1 cellular context compared by ENCODE assay signal in the genomic region with DNA sequence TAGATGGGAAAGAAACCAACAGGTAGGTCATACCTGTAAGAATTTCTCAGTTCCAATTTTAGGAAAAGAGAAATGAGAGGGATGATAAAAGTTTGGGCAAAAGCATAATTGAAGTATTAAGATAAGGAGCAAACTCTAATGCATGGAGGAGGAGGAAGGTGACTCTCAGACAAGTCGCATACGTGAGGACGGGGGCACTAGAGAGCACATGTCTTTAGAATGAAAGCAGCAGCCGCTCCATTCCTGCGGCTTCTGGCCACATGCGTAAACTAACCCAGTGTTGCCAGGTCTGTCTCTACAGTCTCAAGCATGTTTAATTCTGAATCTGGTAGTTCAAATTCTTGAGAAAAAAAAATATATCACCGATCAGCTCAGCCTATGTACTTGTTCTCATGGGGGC.
TF ChIP-seq lines count a peak whose summit lies in the region.

No MANE protein-coding gene starts in this region.

TF ChIP-seq in GM23338, 12 proteins besides CTCF, POLR2A, EP300 and RAD21 (continued from another document):
- TF ChIP-seq, protein P1, sequence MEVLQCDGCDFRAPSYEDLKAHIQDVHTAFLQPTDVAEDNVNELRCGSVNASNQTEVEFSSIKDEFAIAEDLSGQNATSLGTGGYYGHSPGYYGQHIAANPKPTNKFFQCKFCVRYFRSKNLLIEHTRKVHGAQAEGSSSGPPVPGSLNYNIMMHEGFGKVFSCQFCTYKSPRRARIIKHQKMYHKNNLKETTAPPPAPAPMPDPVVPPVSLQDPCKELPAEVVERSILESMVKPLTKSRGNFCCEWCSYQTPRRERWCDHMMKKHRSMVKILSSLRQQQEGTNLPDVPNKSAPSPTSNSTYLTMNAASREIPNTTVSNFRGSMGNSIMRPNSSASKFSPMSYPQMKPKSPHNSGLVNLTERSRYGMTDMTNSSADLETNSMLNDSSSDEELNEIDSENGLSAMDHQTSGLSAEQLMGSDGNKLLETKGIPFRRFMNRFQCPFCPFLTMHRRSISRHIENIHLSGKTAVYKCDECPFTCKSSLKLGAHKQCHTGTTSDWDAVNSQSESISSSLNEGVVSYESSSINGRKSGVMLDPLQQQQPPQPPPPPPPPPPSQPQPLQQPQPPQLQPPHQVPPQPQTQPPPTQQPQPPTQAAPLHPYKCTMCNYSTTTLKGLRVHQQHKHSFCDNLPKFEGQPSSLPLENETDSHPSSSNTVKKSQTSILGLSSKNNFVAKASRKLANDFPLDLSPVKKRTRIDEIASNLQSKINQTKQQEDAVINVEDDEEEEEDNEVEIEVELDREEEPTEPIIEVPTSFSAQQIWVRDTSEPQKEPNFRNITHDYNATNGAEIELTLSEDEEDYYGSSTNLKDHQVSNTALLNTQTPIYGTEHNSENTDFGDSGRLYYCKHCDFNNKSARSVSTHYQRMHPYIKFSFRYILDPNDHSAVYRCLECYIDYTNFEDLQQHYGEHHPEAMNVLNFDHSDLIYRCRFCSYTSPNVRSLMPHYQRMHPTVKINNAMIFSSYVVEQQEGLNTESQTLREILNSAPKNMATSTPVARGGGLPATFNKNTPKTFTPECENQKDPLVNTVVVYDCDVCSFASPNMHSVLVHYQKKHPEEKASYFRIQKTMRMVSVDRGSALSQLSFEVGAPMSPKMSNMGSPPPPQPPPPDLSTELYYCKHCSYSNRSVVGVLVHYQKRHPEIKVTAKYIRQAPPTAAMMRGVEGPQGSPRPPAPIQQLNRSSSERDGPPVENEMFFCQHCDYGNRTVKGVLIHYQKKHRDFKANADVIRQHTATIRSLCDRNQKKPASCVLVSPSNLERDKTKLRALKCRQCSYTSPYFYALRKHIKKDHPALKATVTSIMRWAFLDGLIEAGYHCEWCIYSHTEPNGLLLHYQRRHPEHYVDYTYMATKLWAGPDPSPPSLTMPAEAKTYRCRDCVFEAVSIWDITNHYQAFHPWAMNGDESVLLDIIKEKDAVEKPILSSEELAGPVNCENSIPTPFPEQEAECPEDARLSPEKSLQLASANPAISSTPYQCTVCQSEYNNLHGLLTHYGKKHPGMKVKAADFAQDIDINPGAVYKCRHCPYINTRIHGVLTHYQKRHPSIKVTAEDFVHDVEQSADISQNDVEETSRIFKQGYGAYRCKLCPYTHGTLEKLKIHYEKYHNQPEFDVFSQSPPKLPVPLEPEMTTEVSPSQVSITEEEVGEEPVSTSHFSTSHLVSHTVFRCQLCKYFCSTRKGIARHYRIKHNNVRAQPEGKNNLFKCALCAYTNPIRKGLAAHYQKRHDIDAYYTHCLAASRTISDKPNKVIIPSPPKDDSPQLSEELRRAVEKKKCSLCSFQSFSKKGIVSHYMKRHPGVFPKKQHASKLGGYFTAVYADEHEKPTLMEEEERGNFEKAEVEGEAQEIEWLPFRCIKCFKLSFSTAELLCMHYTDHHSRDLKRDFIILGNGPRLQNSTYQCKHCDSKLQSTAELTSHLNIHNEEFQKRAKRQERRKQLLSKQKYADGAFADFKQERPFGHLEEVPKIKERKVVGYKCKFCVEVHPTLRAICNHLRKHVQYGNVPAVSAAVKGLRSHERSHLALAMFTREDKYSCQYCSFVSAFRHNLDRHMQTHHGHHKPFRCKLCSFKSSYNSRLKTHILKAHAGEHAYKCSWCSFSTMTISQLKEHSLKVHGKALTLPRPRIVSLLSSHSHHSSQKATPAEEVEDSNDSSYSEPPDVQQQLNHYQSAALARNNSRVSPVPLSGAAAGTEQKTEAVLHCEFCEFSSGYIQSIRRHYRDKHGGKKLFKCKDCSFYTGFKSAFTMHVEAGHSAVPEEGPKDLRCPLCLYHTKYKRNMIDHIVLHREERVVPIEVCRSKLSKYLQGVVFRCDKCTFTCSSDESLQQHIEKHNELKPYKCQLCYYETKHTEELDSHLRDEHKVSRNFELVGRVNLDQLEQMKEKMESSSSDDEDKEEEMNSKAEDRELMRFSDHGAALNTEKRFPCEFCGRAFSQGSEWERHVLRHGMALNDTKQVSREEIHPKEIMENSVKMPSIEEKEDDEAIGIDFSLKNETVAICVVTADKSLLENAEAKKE (CRISPR knock-in tag; IDR thresholded peaks at IDR 0.05), result no peak
